ENCODE assay signal across 8 cellular contexts in genomic region chr11:114348200-114349191, GRCh38. TPM values are rescaled to one million over a fixed set of nuclear protein-coding genes. Genes with fewer than 3 reads are reported as not detected.
DNase-seq lines count a peak whose midpoint lies in the region; ATAC-seq and TF ChIP-seq lines count a peak whose summit lies in the region.

No MANE protein-coding gene starts in this region.

- H3K27me3 ChIP-seq in DND-41 (ENCODE audit: insufficient read depth, low read length, poor library complexity) (no peaks in the 10 kb centered on the region), dorsolateral prefrontal cortex (no peaks in the 10 kb centered on the region), lower lobe of right lung (ENCODE audit: low read depth) (no peaks in the 10 kb centered on the region), upper lobe of left lung (no peaks in the 10 kb centered on the region)

- H3K4me3 ChIP-seq in DND-41 (ENCODE audit: low read depth in 1 of 2, low read length in 2 of 2) (no peak overlapping the region), SK-N-MC (no peak overlapping the region), dorsolateral prefrontal cortex (peak overlapping the region in 10 of 59 donors; percentile 9 to 36 (median 24)), lower lobe of right lung (no peak overlapping the region), upper lobe of left lung (no peak overlapping the region)

- TF ChIP-seq POLR2A in upper lobe of left lung (IDR thresholded peaks at IDR 0.05), result no peak

- intact Hi-C loops in dorsolateral prefrontal cortex (cut with DNase I), result loop anchor here (5.0 to 10.0 kb wide), 3 partner anchors 49 to 416 kb away; partner anchors contain the start of gene REXO2 (in 1 of the 2)
- intact Hi-C loops in lower lobe of right lung (cut with DNase I), result no loop called here

- 77 to 78% methylated on average over 10 to 12 of the region's 13 CpGs for WGBS in upper lobe of left lung, 2 donors

- H3K27ac ChIP-seq in DND-41 (ENCODE audit: low read length) (no peak overlapping the region), SK-N-MC (no peak overlapping the region), dorsolateral prefrontal cortex (no peak overlapping the region), lower lobe of right lung (no peak overlapping the region), upper lobe of left lung (no peak overlapping the region)

- TF ChIP-seq EP300 in upper lobe of left lung (IDR thresholded peaks at IDR 0.05), result no peak

- H3K9me3 ChIP-seq in DND-41 (ENCODE audit: insufficient read depth, low read length, severe bottlenecking) (peaks cover 5% of the 10 kb centered on the region), SK-N-MC (ENCODE audit: low read depth, low read length) (no peaks in the 10 kb centered on the region), lower lobe of right lung (no peaks in the 10 kb centered on the region), upper lobe of left lung (no peaks in the 10 kb centered on the region)

- no peak overlapping the region for H3K4me2 ChIP-seq in DND-41 (ENCODE audit: insufficient read depth, low read length)

- TF ChIP-seq CTCF in DND-41 (IDR thresholded peaks at IDR 0.05; ENCODE audit: borderline replicate concordance, extremely low read depth, low read length, poor library complexity, severe bottlenecking) (peak; percentile 51), dorsolateral prefrontal cortex (IDR thresholded peaks at IDR 0.05 in 54 of 56, conservative IDR thresholded peaks at IDR 0.05 in 2 of 56; ENCODE audit: low read depth in 1 of 56, partially characterized antibody in 56 of 56) (peak; percentile 20 to 77 (median 61)), lower lobe of right lung (IDR thresholded peaks at IDR 0.05) (peak; percentile 69), upper lobe of left lung (IDR thresholded peaks at IDR 0.05) (peak; percentile 27 to 61 (median 50))

- no peak overlapping the region for H2AFZ ChIP-seq in DND-41 (ENCODE audit: low read depth, low read length)

- DNase-seq in DND-41 (peak; percentile 7), Kasumi-1 (lab: John Stamatoyannopoulos, UW) (peak; percentile 52 to 56), SK-N-MC (ENCODE audit: low read depth, low spot score) (peak; percentile 30), dorsolateral prefrontal cortex (peak in 2 of 10 donors; percentile 28 to 29), lower lobe of right lung (no peak), upper lobe of left lung (peak in 1 of 2 donors; percentile 10)

- H3K4me1 ChIP-seq in DND-41 (ENCODE audit: insufficient read depth, low read length), result 0 out of 2 replicates have a peak, but pooled peaks cover 3% of the 10 kb centered on the region
- H3K4me1 ChIP-seq in lower lobe of right lung, result no peaks in the 10 kb centered on the region
- H3K4me1 ChIP-seq in upper lobe of left lung, result peaks cover 0 to 9% (median 4%) of the 10 kb centered on the region in 4 donors

- ATAC-seq in DND-41 (ENCODE audit: insufficient read depth, low read depth), result no peak
- peak; percentile 70 to 84 for ATAC-seq in lower lobe of right lung
- peak; percentile 49 to 75 for ATAC-seq in upper lobe of left lung (ENCODE audit: low FRiP score in 2 of 2)
- ATAC-seq in GM18498 (IDR thresholded peaks at IDR 0.05; ENCODE audit: unreplicated experiment), result no peak
- ATAC-seq in GM18858 (IDR thresholded peaks at IDR 0.05; ENCODE audit: unreplicated experiment), result no peak

- no peak overlapping the region for H3K9ac ChIP-seq in DND-41 (ENCODE audit: low read depth, low read length)
- H3K9ac ChIP-seq in SK-N-MC (ENCODE audit: insufficient read length), result no peak overlapping the region

- H3K36me3 ChIP-seq in DND-41 (ENCODE audit: insufficient read depth, low read length), result no peaks in the 10 kb centered on the region
- H3K36me3 ChIP-seq in SK-N-MC (ENCODE audit: insufficient read depth, low read length), result no peaks in the 10 kb centered on the region
- H3K36me3 ChIP-seq in lower lobe of right lung, result no peaks in the 10 kb centered on the region
- H3K36me3 ChIP-seq in upper lobe of left lung, result no peaks in the 10 kb centered on the region

- H3K79me2 ChIP-seq in DND-41 (ENCODE audit: insufficient read depth, low read length), result no peaks in the 10 kb centered on the region

- no peaks in the 10 kb centered on the region for H4K20me1 ChIP-seq in DND-41 (ENCODE audit: insufficient read depth, low read length)

RNA-seq across cellular contexts. Expression of gene C11orf71, which starts 51.8 kb away (rescaled TPM):
- total RNA-seq in dorsolateral prefrontal cortex (10 to 100 TPM in 97 of 120 experiments, 1 to 10 TPM in 23; 6.3 to 33.8 (median 12.8) TPM), lower lobe of right lung (8.7 TPM), upper lobe of left lung (10 to 100 TPM in 2 of 6 donors, 1 to 10 TPM in 4; 6.2 to 16.8 (median 8.3) TPM)

RNA-seq across cellular contexts. Expression of gene RBM7, which starts 52.0 kb away (rescaled TPM):
- total RNA-seq in dorsolateral prefrontal cortex (10 to 100 TPM in 117 of 120 experiments, 1 to 10 TPM in 3; 8.3 to 29.9 (median 17.0) TPM), lower lobe of right lung (25.8 TPM), upper lobe of left lung (10 to 100 TPM in 4 of 6 donors, 1 to 10 TPM in 2; 2.2 to 35.2 (median 21.4) TPM)

RNA-seq across cellular contexts. Expression of gene NNMT, which starts 52.3 kb away (rescaled TPM):
- 10 to 100 TPM in 14 of 120 experiments, 1 to 10 TPM in 106; 1.4 to 51.3 (median 5.7) TPM for total RNA-seq in dorsolateral prefrontal cortex
- total RNA-seq in lower lobe of right lung, result 162 TPM
- total RNA-seq in upper lobe of left lung, result 100 to 1,000 TPM in 5 of 6 donors, 10 to 100 TPM in 1; 93.4 to 383 (median 208) TPM

Comparison
In these comparisons a context has a peak if more than half of its experiments do, and no peak if none do; other contexts are left out.
1. ATAC-seq: peak in lower lobe of right lung (2 of 2) and upper lobe of left lung (2 of 2); none in DND-41 (single experiment), GM18498 (single experiment) and GM18858 (single experiment).
2. Peak in every context shown above with its lines, with median percentiles within 50 percentile points of each other: CTCF ChIP-seq.